ENCODE assay signal across 8 cellular contexts in genomic region chr7:129169705-129170319, GRCh38. TPM values are rescaled to one million over a fixed set of nuclear protein-coding genes. Genes with fewer than 3 reads are reported as not detected.
DNase-seq lines count a peak whose midpoint lies in the region; ATAC-seq and TF ChIP-seq lines count a peak whose summit lies in the region.

No MANE protein-coding gene starts in this region.

- CTCF ChIA-PET in WTC11 (lab: Charles Lee) = interaction anchor here (0.8 to 4.1 kb wide), 10 partner anchors 19 to 742 kb away, joined by 3 to 37 read pairs (median 4); partner anchors contain the start of genes SMO and TNPO3

- TF ChIP-seq CTCF in GM12875 (IDR thresholded peaks at IDR 0.05; ENCODE audit: borderline replicate concordance, insufficient read depth, low read depth, low read length) (peak; percentile 15; the same call in 1 of the 2 replicates), WTC11 (IDR thresholded peaks at IDR 0.05) (no peak), heart right ventricle (IDR thresholded peaks at IDR 0.05) (no peak), body of pancreas (IDR thresholded peaks at IDR 0.05) (no peak)

- H3K36me3 ChIP-seq in heart right ventricle (no peaks in the 10 kb centered on the region), body of pancreas (replicated peaks in 1 of 2; ENCODE audit: insufficient read depth in 1 of 2, low read depth in 2 of 2) (no peaks in the 10 kb centered on the region)

- H3K4me3 Mint-ChIP-seq in WTC11 = peak overlapping the region; percentile 77
- peak overlapping the region; percentile 80 for H3K4me3 Mint-ChIP-seq in stimulated activated memory B cell treated with anti-CD40 and anti-IgM and Interleukin-4, amounts not matched to agents 10 μg/mL and 1 μg/mL and 100 μg/mL, for 72 hours

- POLR2A ChIA-PET in WTC11 (lab: Charles Lee) = interaction anchor here (0.6 to 3.2 kb wide), 7 partner anchors 19 to 264 kb away, joined by 3 to 27 read pairs (median 5); partner anchors contain the start of genes AHCYL2, SMO and STRIP2

- H3K27me3 ChIP-seq in heart right ventricle (peaks cover 0 to 8% (median 0%) of the 10 kb centered on the region in 7 donors), body of pancreas (no peaks in the 10 kb centered on the region)

- peaks cover 19% of the 10 kb centered on the region for H3K36me3 Mint-ChIP-seq in WTC11
- H3K36me3 Mint-ChIP-seq in stimulated activated memory B cell treated with anti-CD40 and anti-IgM and Interleukin-4, amounts not matched to agents 10 μg/mL and 1 μg/mL and 100 μg/mL, for 72 hours = peaks cover 38% of the 10 kb centered on the region

- peak overlapping the region; percentile 89 for H3K27ac Mint-ChIP-seq in WTC11
- peak overlapping the region; percentile 86 for H3K27ac Mint-ChIP-seq in stimulated activated memory B cell treated with anti-CD40 and anti-IgM and Interleukin-4, amounts not matched to agents 10 μg/mL and 1 μg/mL and 100 μg/mL, for 72 hours

- WGBS in heart right ventricle, 2 donors = 60 to 64% methylated on average over 16 of the region's 16 CpGs
- WGBS in body of pancreas, 2 donors = 71 to 81% methylated on average over 16 of the region's 16 CpGs

- H3K27ac ChIP-seq in heart right ventricle (peak overlapping the region in 6 of 10 donors; percentile 20 to 70 (median 56)), body of pancreas (peak overlapping the region in 1 of 4 donors; percentile 19)

- H3K9me3 ChIP-seq in heart right ventricle = no peaks in the 10 kb centered on the region
- no peaks in the 10 kb centered on the region for H3K9me3 ChIP-seq in body of pancreas

- H3K4me3 ChIP-seq in GM12875 (ENCODE audit: low read depth, low read length) (peak overlapping the region; percentile 45), heart right ventricle (peak overlapping the region in 9 of 10 donors; percentile 39 to 60 (median 56)), body of pancreas (no peak overlapping the region)

- DNase-seq in WTC11 (ENCODE audit: low spot score) = peak; percentile 30
- DNase-seq in heart right ventricle = no peak
- no peak for DNase-seq in KG1 (lab: John Stamatoyannopoulos, UW)
- no peak for DNase-seq in body of pancreas
- no peak for DNase-seq in stimulated activated naive CD4-positive, alpha-beta T cell treated with Interleukin-2 at 50 U/mL for 16 hours (lab: John Stamatoyannopoulos, UW)

- no peak for TF ChIP-seq POLR2A in body of pancreas (IDR thresholded peaks at IDR 0.05)

- intact Hi-C loops in heart right ventricle (cut with DNase I) = loop anchor here in 2 of 10 donors (5.0 kb wide), 2 partner anchors 37 to 42 kb away; no protein-coding TSS in a partner anchor
- intact Hi-C loops in body of pancreas (cut with DNase I) = no loop called here

- peaks cover 39% of the 10 kb centered on the region for H3K4me1 Mint-ChIP-seq in WTC11
- H3K4me1 Mint-ChIP-seq in stimulated activated memory B cell treated with anti-CD40 and anti-IgM and Interleukin-4, amounts not matched to agents 10 μg/mL and 1 μg/mL and 100 μg/mL, for 72 hours = peaks cover 62% of the 10 kb centered on the region

- peaks cover 4% of the 10 kb centered on the region for H3K9me3 Mint-ChIP-seq in WTC11
- H3K9me3 Mint-ChIP-seq in stimulated activated memory B cell treated with anti-CD40 and anti-IgM and Interleukin-4, amounts not matched to agents 10 μg/mL and 1 μg/mL and 100 μg/mL, for 72 hours = no peaks in the 10 kb centered on the region

- H3K27me3 Mint-ChIP-seq in WTC11 (ENCODE audit: low read depth) = no peaks in the 10 kb centered on the region; the same call in none of the 2 replicates
- no peaks in the 10 kb centered on the region for H3K27me3 Mint-ChIP-seq in stimulated activated memory B cell treated with anti-CD40 and anti-IgM and Interleukin-4, amounts not matched to agents 10 μg/mL and 1 μg/mL and 100 μg/mL, for 72 hours

- ATAC-seq in HG02571 (IDR thresholded peaks at IDR 0.05; ENCODE audit: unreplicated experiment) = peak; percentile 53
- peak; percentile 35 for ATAC-seq in WTC11
- ATAC-seq in heart right ventricle = peak in 5 of 8 donors; percentile 5 to 27 (median 15)
- peak; percentile 82 for ATAC-seq in stimulated activated memory B cell treated with anti-CD40 and anti-IgM and Interleukin-4, amounts not matched to agents 10 μg/mL and 1 μg/mL and 100 μg/mL, for 72 hours
- no peak for ATAC-seq in body of pancreas

- peaks cover 0 to 19% (median 10%) of the 10 kb centered on the region in 9 donors for H3K4me1 ChIP-seq in heart right ventricle
- H3K4me1 ChIP-seq in body of pancreas = no peaks in the 10 kb centered on the region

TF ChIP-seq in WTC11, 78 proteins besides CTCF, POLR2A, EP300 and RAD21 (continues in another document):
- TF ChIP-seq PRRX2 (CRISPR knock-in tag; IDR thresholded peaks at IDR 0.05) (no peak; the same call in none of the 2 replicates), ATF2 (CRISPR knock-in tag; IDR thresholded peaks at IDR 0.05; ENCODE audit: borderline replicate concordance, low read depth) (no peak), RELA (CRISPR knock-in tag; IDR thresholded peaks at IDR 0.05; ENCODE audit: borderline replicate concordance) (no peak), ATF6 (CRISPR knock-in tag; IDR thresholded peaks at IDR 0.05) (no peak), ZNF121 (CRISPR knock-in tag; IDR thresholded peaks at IDR 0.05) (no peak), ZNF512 (CRISPR knock-in tag; IDR thresholded peaks at IDR 0.05; ENCODE audit: borderline replicate concordance) (no peak), ZNF423 (CRISPR knock-in tag; IDR thresholded peaks at IDR 0.05) (no peak), EMX1 (CRISPR knock-in tag; IDR thresholded peaks at IDR 0.05) (peak; percentile 75; the same call in 1 of the 2 replicates), JAZF1 (CRISPR knock-in tag; IDR thresholded peaks at IDR 0.05) (no peak)

RNA-seq across cellular contexts. Expression of gene SMO, which starts 18.6 kb away (rescaled TPM):
- total RNA-seq in WTC11 (2021) = 56.9 to 61.4 TPM (median 60.3 TPM) in 3 replicates
- total RNA-seq in heart right ventricle = 1 to 10 TPM; 3.1 to 7.1 (median 4.9) TPM
- 1 to 10 TPM; 1.7 to 8.3 TPM for polyA plus RNA-seq in heart right ventricle
- total RNA-seq in body of pancreas = 10 to 100 TPM in 1 of 2 donors, 1 to 10 TPM in 1; 6.5 to 12.2 TPM

RNA-seq across cellular contexts. Expression of gene TSPAN33, which starts 25.3 kb away (rescaled TPM):
- total RNA-seq in WTC11 (2021) (30.0 to 42.9 TPM (median 39.8 TPM) in 3 replicates), heart right ventricle (10 to 100 TPM in 4 of 10 donors, 1 to 10 TPM in 6; 6.8 to 13.1 (median 9.0) TPM), body of pancreas (10 to 100 TPM; 12.5 to 17.1 TPM)
- polyA plus RNA-seq in heart right ventricle = 1 to 10 TPM; 2.8 to 5.9 TPM

RNA-seq across cellular contexts. Expression of gene AHCYL2, which starts 55.0 kb away (rescaled TPM):
- total RNA-seq in WTC11 (2021) (25.6 to 28.5 TPM (median 28.4 TPM) in 3 replicates), heart right ventricle (1 to 10 TPM; 4.6 to 7.7 (median 5.7) TPM), body of pancreas (10 to 100 TPM in 1 of 2 donors, 1 to 10 TPM in 1; 9.3 to 51.4 TPM)
- 1 to 10 TPM; 2.5 to 2.9 TPM for polyA plus RNA-seq in heart right ventricle

Comparison
In these comparisons a context has a peak if more than half of its experiments do, and no peak if none do; other contexts are left out.
1. H3K4me3 ChIP-seq: peak in GM12875 (single experiment) and heart right ventricle (9 of 10); none in body of pancreas (0 of 2).